8 cellular contexts compared by ENCODE assay signal in the genomic region with DNA sequence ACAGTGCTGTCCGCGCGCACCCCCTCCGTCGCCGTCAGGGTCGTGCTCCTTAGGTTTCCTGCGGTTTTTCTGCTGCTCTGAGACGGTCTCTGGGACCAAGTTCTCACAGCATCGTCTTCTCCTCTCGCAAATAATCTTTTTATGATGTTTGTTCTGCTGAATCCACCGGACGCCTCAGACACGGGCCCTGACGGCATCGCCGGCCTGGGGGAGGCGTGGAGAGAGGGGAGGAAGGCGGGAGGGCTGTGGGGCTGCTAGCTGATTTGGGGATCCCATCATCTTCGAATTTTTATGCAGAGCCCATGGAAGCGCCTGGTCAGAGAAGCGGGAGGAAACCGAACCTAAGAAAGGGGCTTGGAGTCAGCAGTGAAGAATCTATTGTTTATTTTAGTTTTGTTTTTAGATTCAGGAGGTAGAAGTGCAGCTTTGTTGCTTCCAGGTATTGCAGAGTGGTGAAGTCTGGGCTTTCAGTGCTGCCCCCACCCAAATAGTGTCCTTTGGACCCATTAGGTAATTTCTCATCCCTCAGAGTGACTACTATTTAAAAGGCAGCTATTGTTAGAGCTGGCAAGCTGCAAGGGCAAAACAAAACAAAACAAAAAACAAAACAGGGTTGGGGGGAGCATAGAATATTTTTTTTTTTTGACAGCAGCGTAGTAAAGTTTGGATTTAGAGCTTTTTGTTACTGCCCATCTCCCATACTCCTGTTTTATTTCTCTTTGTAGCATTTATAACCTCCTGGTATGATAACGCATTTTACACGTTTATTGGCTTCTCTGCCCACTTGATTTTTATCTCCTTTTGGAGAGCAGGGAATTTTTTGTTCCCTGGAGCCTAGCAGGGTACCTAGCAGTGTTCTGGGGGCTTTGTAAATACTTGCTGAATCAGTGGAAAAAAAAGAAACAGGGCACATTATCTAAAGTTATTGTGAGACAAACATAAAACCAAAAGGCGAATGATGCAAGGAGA.
DNase-seq lines count a peak whose midpoint lies in the region; ATAC-seq and TF ChIP-seq lines count a peak whose summit lies in the region.

No MANE protein-coding gene starts in this region.

- in situ Hi-C loops in HAP-1 (cut with MboI; ENCODE audit: low sequenced_read_pairs): no loop called here

- H3K36me3 Mint-ChIP-seq in MCF 10A (ENCODE audit: insufficient read depth, unreplicated experiment): peaks cover 13% of the 10 kb centered on the region
- H3K36me3 Mint-ChIP-seq in stimulated activated effector memory CD8-positive, alpha-beta T cell treated with anti-CD3 and anti-CD28 coated beads, Interleukin-12 subunit alpha, Interleukin-12 subunit beta, amount 100 ng/mL, for 72 hours: peaks cover 12% of the 10 kb centered on the region

- no peaks in the 10 kb centered on the region for H3K27me3 ChIP-seq in HAP-1 (ENCODE audit: low read depth)

- ATAC-seq in left lobe of liver: peak; percentile 62
- peak; percentile 17 for ATAC-seq in stimulated activated effector memory CD8-positive, alpha-beta T cell treated with anti-CD3 and anti-CD28 coated beads, Interleukin-12 subunit alpha, Interleukin-12 subunit beta, amount 100 ng/mL, for 72 hours

- peak; percentile 13 for DNase-seq in NCI-H2227 treated with DMSO at 0.1 percent for 48 hours (lab: John Stamatoyannopoulos, UW)
- DNase-seq in NCI-H2227 (lab: John Stamatoyannopoulos, UW; ENCODE audit: unreplicated experiment): no peak
- DNase-seq in HAP-1 (ENCODE audit: low spot score in 2 of 2): peak in 1 of 2 experiments; percentile 17
- peak; percentile 70 for DNase-seq in NCI-H146 treated with DMSO at 0.1 percent for 48 hours (lab: John Stamatoyannopoulos, UW; ENCODE audit: unreplicated experiment)
- no peak for DNase-seq in MCF 10A (ENCODE audit: unreplicated experiment)
- no peak for DNase-seq in left lobe of liver (ENCODE audit: low spot score)
- peak in 1 of 2 donors; percentile 34 for DNase-seq in stimulated activated effector memory CD8-positive, alpha-beta T cell treated with anti-CD3 and anti-CD28 coated beads, Interleukin-12 subunit alpha, Interleukin-12 subunit beta, amount 100 ng/mL, for 72 hours (ENCODE audit: low spot score in 2 of 2)
- no peak for DNase-seq in NCI-H774 (lab: John Stamatoyannopoulos, UW)

- H3K4me3 Mint-ChIP-seq in MCF 10A (ENCODE audit: unreplicated experiment): peak overlapping the region; percentile 76
- H3K4me3 Mint-ChIP-seq in stimulated activated effector memory CD8-positive, alpha-beta T cell treated with anti-CD3 and anti-CD28 coated beads, Interleukin-12 subunit alpha, Interleukin-12 subunit beta, amount 100 ng/mL, for 72 hours: peak overlapping the region; percentile 85

- BruUV-seq in MCF 10A (replicated peaks; lab: Mats Ljungman, UMichigan): TSS peak; percentile 76

- CTCF ChIA-PET in MCF 10A (lab: Yijun Ruan, JAX): interaction anchor here (1.1 to 1.4 kb wide), 4 partner anchors 36 to 173 kb away, joined by 3 to 4 read pairs (median 3); no protein-coding TSS in a partner anchor

- no peaks in the 10 kb centered on the region for H3K9me3 Mint-ChIP-seq in MCF 10A (ENCODE audit: unreplicated experiment)
- H3K9me3 Mint-ChIP-seq in stimulated activated effector memory CD8-positive, alpha-beta T cell treated with anti-CD3 and anti-CD28 coated beads, Interleukin-12 subunit alpha, Interleukin-12 subunit beta, amount 100 ng/mL, for 72 hours: peaks cover 4% of the 10 kb centered on the region

- TF ChIP-seq CTCF in MCF 10A (IDR thresholded peaks at IDR 0.05; ENCODE audit: unreplicated experiment): no peak

- intact Hi-C loops in MCF 10A (cut with micrococcal nuclease): loop anchor here (5.0 kb wide), 1 partner anchor 389 kb away; no protein-coding TSS in a partner anchor

- peak overlapping the region; percentile 89 for H3K27ac Mint-ChIP-seq in MCF 10A (ENCODE audit: low read depth, unreplicated experiment)
- H3K27ac Mint-ChIP-seq in stimulated activated effector memory CD8-positive, alpha-beta T cell treated with anti-CD3 and anti-CD28 coated beads, Interleukin-12 subunit alpha, Interleukin-12 subunit beta, amount 100 ng/mL, for 72 hours: peak overlapping the region; percentile 97

- POLR2A ChIA-PET in MCF 10A (lab: Yijun Ruan, JAX): interaction anchor here (0.6 to 1.9 kb wide), 4 partner anchors 98 to 942 kb away, joined by 3 to 4 read pairs (median 3); no protein-coding TSS in a partner anchor

- H3K36me3 ChIP-seq in HAP-1 (replicated peaks): no peaks in the 10 kb centered on the region

- H3K4me3 ChIP-seq in HAP-1: peak overlapping the region; percentile 44

- H3K4me1 Mint-ChIP-seq in MCF 10A (ENCODE audit: insufficient read depth, unreplicated experiment): peaks cover 20% of the 10 kb centered on the region
- H3K4me1 Mint-ChIP-seq in stimulated activated effector memory CD8-positive, alpha-beta T cell treated with anti-CD3 and anti-CD28 coated beads, Interleukin-12 subunit alpha, Interleukin-12 subunit beta, amount 100 ng/mL, for 72 hours: peaks cover 49% of the 10 kb centered on the region

- H3K9me3 ChIP-seq in HAP-1: no peaks in the 10 kb centered on the region

- no peaks in the 10 kb centered on the region for H3K27me3 Mint-ChIP-seq in MCF 10A (ENCODE audit: insufficient read depth, unreplicated experiment)

- peaks cover 30% of the 10 kb centered on the region for H3K4me1 ChIP-seq in HAP-1

Comparison
In these comparisons a context has a peak if more than half of its experiments do, and no peak if none do; other contexts are left out.
1. DNase-seq: peak in NCI-H2227 treated with DMSO at 0.1 percent for 48 hours (single experiment) and NCI-H146 treated with DMSO at 0.1 percent for 48 hours (single experiment); none in NCI-H2227 (single experiment), MCF 10A (single experiment), left lobe of liver (single experiment) and NCI-H774 (single experiment).